In the genomic region with DNA sequence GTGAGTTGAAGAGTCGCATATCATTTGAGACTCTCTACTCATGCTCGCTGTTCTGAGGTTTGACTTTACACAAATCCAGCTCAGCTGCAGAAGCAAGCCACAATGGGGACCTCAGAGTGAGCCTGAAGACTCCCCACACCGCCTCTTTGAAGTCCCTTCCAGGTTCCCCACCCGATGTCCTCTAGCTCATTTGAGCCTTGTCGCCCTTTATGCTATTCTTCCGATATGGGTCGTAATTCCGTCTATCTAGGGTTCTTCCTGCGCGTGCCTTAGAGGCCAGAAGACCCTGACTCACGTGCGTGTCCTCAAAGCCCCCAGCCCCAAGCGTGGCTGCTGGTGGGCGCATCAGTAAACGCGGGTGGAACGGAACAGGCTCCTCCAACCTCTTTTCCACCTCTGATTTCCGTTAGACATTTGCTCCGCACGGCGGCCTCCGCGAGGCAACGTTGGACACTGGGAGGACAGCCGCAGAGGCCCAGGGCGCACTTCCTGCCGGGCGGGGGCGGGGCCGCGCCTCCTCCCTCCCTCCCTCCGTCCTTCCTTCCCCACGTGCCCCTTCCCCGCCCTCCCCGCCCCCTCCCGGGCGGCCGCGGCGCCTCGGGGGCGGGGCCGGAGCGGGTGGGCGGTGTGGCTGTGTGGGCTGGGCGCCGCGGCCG, we compare ENCODE assay signal across 1 cellular context.
A peak's percentile ranks its signal among the peaks of the same experiment; 100 is the strongest.
TF ChIP-seq lines count a peak whose summit lies in the region.

A gene with protein sequence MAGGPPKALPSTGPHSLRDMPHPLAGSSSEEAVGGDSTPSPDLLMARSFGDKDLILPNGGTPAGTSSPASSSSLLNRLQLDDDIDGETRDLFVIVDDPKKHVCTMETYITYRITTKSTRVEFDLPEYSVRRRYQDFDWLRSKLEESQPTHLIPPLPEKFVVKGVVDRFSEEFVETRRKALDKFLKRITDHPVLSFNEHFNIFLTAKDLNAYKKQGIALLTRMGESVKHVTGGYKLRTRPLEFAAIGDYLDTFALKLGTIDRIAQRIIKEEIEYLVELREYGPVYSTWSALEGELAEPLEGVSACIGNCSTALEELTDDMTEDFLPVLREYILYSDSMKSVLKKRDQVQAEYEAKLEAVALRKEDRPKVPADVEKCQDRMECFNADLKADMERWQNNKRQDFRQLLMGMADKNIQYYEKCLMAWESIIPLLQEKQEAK (plus strand): TSS at position 650 of the 656 bp plus-strand sequence. CDS start 242 bp downstream, outside the sequence.

TF ChIP-seq in K562, 482 proteins besides CTCF, POLR2A, EP300 and RAD21 (continued from another document and continues in another):
- TF ChIP-seq NR2C2 (CRISPR knock-in tag; IDR thresholded peaks at IDR 0.05) (0 out of 2 replicates have a peak, but pooled peaks have one; percentile 34), NR2C2 (tag; IDR thresholded peaks at IDR 0.05) (peak; percentile 31; the same call in 1 of the 2 replicates), ZNF3 (CRISPR knock-in tag; IDR thresholded peaks at IDR 0.05) (no peak), HDAC1 (IDR thresholded peaks at IDR 0.05) (peak in 1 of 2 experiments; percentile 71; a peak in 2 of 4 replicates), ZFP30 (CRISPR knock-in tag; IDR thresholded peaks at IDR 0.05; ENCODE audit: borderline replicate concordance) (no peak), CBX1 (IDR thresholded peaks at IDR 0.05; ENCODE audit: low read depth) (peak; percentile 88; the same call in 1 of the 2 replicates), RBM25 (IDR thresholded peaks at IDR 0.05; ENCODE audit: low read depth, low read length, severe bottlenecking) (no peak), CC2D1A (IDR thresholded peaks at IDR 0.05) (no peak; the same call in 1 of the 2 replicates), TGIF2 (CRISPR knock-in tag; IDR thresholded peaks at IDR 0.05) (no peak), EP400 (IDR thresholded peaks at IDR 0.05) (peak; percentile 83), KLF13 (tag; IDR thresholded peaks at IDR 0.05; ENCODE audit: borderline replicate concordance, low read depth) (peak; percentile 77; the same call in 1 of the 2 replicates), ZNF175 (CRISPR knock-in tag; IDR thresholded peaks at IDR 0.05; ENCODE audit: low read depth) (0 out of 2 replicates have a peak, but pooled peaks have one; percentile 16), ZNF316 (IDR thresholded peaks at IDR 0.05) (no peak), ZZZ3 (IDR thresholded peaks at IDR 0.05) (no peak), RBFOX2 (IDR thresholded peaks at IDR 0.05; ENCODE audit: low read depth, low read length) (peak; percentile 91), MYNN (IDR thresholded peaks at IDR 0.05) (no peak), MYNN (CRISPR knock-in tag; IDR thresholded peaks at IDR 0.05) (no peak), CCNT2 (IDR thresholded peaks at IDR 0.05; ENCODE audit: borderline replicate concordance, extremely low read depth, insufficient read length, low read depth, low read length) (peak; percentile 78), SMARCB1 (IDR thresholded peaks at IDR 0.05; ENCODE audit: insufficient read length, low read depth) (no peak), PHF8 (IDR thresholded peaks at IDR 0.05; ENCODE audit: borderline replicate concordance, low read length) (peak; percentile 98), FIP1L1 (IDR thresholded peaks at IDR 0.05; ENCODE audit: low read depth, low read length, poor library complexity, severe bottlenecking) (peak; percentile 15), SOX6 (IDR thresholded peaks at IDR 0.05) (peak; percentile 39; the same call in 1 of the 2 replicates), GTF2E2 (tag; IDR thresholded peaks at IDR 0.05) (0 out of 2 replicates have a peak, but pooled peaks have one; percentile 19), MBD2 (IDR thresholded peaks at IDR 0.05; ENCODE audit: borderline replicate concordance, low read depth) (peak; percentile 55; the same call in 1 of the 2 replicates), SMAD1 (IDR thresholded peaks at IDR 0.05; ENCODE audit: low read depth, low read length, partially characterized antibody) (peak; percentile 29), ZNF217 (CRISPR knock-in tag; IDR thresholded peaks at IDR 0.05) (no peak), POLR2G (IDR thresholded peaks at IDR 0.05; ENCODE audit: low read depth, low read length) (peak; percentile 94), HCFC1 (IDR thresholded peaks at IDR 0.05; ENCODE audit: low read depth, low read length) (peak; percentile 45; the same call in 1 of the 2 replicates), RFX5 (IDR thresholded peaks at IDR 0.05; ENCODE audit: low read depth, low read length) (no peak), ELF2 (CRISPR knock-in tag; IDR thresholded peaks at IDR 0.05) (peak; percentile 76), BRD4 (IDR thresholded peaks at IDR 0.05) (no peak), CREB1 (IDR thresholded peaks at IDR 0.05) (peak; percentile 32; the same call in 1 of the 2 replicates), CREB1 (CRISPR knock-in tag; IDR thresholded peaks at IDR 0.05) (peak; percentile 55), TBP (optimal IDR thresholded peaks at IDR 0.05; ENCODE audit: low read depth, low read length) (peak; percentile 86), SPI1 (IDR thresholded peaks at IDR 0.05; ENCODE audit: borderline replicate concordance, low read depth, low read length) (peak; percentile 65; the same call in 1 of the 2 replicates), ELF1 (tag; IDR thresholded peaks at IDR 0.05) (peak; percentile 88), CREM (IDR thresholded peaks at IDR 0.05; ENCODE audit: low read depth) (peak; percentile 66), NBN (IDR thresholded peaks at IDR 0.05; ENCODE audit: low read depth) (peak; percentile 84), ZNF143 (CRISPR knock-in tag; IDR thresholded peaks at IDR 0.05) (no peak), JUND (IDR thresholded peaks at IDR 0.05; ENCODE audit: borderline replicate concordance, low read depth, low read length) (peak; percentile 47), JUND (tag; IDR thresholded peaks at IDR 0.05; ENCODE audit: borderline replicate concordance, low read depth, low read length) (no peak; the same call in 2 of the 3 replicates)
- TF ChIP-seq, protein P1, sequence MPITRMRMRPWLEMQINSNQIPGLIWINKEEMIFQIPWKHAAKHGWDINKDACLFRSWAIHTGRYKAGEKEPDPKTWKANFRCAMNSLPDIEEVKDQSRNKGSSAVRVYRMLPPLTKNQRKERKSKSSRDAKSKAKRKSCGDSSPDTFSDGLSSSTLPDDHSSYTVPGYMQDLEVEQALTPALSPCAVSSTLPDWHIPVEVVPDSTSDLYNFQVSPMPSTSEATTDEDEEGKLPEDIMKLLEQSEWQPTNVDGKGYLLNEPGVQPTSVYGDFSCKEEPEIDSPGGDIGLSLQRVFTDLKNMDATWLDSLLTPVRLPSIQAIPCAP (CRISPR knock-in tag; IDR thresholded peaks at IDR 0.05; ENCODE audit: borderline replicate concordance): no peak
- TF ChIP-seq, protein P2, sequence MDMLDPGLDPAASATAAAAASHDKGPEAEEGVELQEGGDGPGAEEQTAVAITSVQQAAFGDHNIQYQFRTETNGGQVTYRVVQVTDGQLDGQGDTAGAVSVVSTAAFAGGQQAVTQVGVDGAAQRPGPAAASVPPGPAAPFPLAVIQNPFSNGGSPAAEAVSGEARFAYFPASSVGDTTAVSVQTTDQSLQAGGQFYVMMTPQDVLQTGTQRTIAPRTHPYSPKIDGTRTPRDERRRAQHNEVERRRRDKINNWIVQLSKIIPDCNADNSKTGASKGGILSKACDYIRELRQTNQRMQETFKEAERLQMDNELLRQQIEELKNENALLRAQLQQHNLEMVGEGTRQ (CRISPR knock-in tag; IDR thresholded peaks at IDR 0.05): peak; percentile 79
- TF ChIP-seq, protein P3, sequence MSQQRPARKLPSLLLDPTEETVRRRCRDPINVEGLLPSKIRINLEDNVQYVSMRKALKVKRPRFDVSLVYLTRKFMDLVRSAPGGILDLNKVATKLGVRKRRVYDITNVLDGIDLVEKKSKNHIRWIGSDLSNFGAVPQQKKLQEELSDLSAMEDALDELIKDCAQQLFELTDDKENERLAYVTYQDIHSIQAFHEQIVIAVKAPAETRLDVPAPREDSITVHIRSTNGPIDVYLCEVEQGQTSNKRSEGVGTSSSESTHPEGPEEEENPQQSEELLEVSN (IDR thresholded peaks at IDR 0.05; ENCODE audit: borderline replicate concordance in 1 of 2, extremely low read depth in 1 of 2, insufficient read depth in 1 of 2, insufficient read length in 1 of 2, low read depth in 1 of 2, low read length in 1 of 2, poor library complexity in 1 of 2, severe bottlenecking in 1 of 2): peak; percentile 50 to 83
- TF ChIP-seq, protein P4, sequence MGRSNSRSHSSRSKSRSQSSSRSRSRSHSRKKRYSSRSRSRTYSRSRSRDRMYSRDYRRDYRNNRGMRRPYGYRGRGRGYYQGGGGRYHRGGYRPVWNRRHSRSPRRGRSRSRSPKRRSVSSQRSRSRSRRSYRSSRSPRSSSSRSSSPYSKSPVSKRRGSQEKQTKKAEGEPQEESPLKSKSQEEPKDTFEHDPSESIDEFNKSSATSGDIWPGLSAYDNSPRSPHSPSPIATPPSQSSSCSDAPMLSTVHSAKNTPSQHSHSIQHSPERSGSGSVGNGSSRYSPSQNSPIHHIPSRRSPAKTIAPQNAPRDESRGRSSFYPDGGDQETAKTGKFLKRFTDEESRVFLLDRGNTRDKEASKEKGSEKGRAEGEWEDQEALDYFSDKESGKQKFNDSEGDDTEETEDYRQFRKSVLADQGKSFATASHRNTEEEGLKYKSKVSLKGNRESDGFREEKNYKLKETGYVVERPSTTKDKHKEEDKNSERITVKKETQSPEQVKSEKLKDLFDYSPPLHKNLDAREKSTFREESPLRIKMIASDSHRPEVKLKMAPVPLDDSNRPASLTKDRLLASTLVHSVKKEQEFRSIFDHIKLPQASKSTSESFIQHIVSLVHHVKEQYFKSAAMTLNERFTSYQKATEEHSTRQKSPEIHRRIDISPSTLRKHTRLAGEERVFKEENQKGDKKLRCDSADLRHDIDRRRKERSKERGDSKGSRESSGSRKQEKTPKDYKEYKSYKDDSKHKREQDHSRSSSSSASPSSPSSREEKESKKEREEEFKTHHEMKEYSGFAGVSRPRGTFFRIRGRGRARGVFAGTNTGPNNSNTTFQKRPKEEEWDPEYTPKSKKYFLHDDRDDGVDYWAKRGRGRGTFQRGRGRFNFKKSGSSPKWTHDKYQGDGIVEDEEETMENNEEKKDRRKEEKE (IDR thresholded peaks at IDR 0.05; ENCODE audit: borderline replicate concordance in 1 of 2, control insufficient read depth in 1 of 2, low read depth in 2 of 2, low read length in 1 of 2): no peak
- TF ChIP-seq, protein P5, sequence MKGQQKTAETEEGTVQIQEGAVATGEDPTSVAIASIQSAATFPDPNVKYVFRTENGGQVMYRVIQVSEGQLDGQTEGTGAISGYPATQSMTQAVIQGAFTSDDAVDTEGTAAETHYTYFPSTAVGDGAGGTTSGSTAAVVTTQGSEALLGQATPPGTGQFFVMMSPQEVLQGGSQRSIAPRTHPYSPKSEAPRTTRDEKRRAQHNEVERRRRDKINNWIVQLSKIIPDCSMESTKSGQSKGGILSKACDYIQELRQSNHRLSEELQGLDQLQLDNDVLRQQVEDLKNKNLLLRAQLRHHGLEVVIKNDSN (CRISPR knock-in tag; IDR thresholded peaks at IDR 0.05): peak; percentile 82
- TF ChIP-seq, protein P6, sequence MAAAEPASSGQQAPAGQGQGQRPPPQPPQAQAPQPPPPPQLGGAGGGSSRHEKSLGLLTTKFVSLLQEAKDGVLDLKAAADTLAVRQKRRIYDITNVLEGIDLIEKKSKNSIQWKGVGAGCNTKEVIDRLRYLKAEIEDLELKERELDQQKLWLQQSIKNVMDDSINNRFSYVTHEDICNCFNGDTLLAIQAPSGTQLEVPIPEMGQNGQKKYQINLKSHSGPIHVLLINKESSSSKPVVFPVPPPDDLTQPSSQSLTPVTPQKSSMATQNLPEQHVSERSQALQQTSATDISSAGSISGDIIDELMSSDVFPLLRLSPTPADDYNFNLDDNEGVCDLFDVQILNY (CRISPR knock-in tag; IDR thresholded peaks at IDR 0.05): 0 out of 2 replicates have a peak, but pooled peaks have one; percentile 51
- TF ChIP-seq, protein P7, sequence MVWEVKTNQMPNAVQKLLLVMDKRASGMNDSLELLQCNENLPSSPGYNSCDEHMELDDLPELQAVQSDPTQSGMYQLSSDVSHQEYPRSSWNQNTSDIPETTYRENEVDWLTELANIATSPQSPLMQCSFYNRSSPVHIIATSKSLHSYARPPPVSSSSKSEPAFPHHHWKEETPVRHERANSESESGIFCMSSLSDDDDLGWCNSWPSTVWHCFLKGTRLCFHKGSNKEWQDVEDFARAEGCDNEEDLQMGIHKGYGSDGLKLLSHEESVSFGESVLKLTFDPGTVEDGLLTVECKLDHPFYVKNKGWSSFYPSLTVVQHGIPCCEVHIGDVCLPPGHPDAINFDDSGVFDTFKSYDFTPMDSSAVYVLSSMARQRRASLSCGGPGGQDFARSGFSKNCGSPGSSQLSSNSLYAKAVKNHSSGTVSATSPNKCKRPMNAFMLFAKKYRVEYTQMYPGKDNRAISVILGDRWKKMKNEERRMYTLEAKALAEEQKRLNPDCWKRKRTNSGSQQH (CRISPR knock-in tag; IDR thresholded peaks at IDR 0.05): no peak
- TF ChIP-seq, protein P8, sequence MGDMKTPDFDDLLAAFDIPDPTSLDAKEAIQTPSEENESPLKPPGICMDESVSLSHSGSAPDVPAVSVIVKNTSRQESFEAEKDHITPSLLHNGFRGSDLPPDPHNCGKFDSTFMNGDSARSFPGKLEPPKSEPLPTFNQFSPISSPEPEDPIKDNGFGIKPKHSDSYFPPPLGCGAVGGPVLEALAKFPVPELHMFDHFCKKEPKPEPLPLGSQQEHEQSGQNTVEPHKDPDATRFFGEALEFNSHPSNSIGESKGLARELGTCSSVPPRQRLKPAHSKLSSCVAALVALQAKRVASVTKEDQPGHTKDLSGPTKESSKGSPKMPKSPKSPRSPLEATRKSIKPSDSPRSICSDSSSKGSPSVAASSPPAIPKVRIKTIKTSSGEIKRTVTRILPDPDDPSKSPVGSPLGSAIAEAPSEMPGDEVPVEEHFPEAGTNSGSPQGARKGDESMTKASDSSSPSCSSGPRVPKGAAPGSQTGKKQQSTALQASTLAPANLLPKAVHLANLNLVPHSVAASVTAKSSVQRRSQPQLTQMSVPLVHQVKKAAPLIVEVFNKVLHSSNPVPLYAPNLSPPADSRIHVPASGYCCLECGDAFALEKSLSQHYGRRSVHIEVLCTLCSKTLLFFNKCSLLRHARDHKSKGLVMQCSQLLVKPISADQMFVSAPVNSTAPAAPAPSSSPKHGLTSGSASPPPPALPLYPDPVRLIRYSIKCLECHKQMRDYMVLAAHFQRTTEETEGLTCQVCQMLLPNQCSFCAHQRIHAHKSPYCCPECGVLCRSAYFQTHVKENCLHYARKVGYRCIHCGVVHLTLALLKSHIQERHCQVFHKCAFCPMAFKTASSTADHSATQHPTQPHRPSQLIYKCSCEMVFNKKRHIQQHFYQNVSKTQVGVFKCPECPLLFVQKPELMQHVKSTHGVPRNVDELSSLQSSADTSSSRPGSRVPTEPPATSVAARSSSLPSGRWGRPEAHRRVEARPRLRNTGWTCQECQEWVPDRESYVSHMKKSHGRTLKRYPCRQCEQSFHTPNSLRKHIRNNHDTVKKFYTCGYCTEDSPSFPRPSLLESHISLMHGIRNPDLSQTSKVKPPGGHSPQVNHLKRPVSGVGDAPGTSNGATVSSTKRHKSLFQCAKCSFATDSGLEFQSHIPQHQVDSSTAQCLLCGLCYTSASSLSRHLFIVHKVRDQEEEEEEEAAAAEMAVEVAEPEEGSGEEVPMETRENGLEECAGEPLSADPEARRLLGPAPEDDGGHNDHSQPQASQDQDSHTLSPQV (IDR thresholded peaks at IDR 0.05): peak; percentile 59; the same call in 1 of the 2 replicates
